ENCODE assay signal across 8 cellular contexts in the genomic region with DNA sequence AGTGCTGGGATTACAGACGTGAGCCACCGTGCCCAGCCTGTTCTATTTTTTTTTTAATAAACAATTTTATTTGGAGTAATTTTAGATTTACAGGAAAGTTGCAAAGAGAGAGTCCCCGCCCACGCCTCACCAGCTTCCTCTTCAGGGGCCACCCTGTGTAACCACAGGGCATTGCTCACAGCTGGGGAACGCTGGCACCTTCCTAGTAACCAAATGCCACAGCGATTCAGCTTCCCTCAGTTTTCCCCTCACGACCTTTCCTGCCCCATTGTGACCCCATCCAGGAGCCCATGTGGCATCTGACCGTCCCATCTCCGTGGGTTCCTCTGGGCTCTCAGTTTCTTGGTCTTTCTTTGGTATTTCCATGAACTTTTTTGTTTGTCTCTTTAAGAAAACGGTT.
A peak's percentile ranks its signal among the peaks of the same experiment; 100 is the strongest.
DNase-seq lines count a peak whose midpoint lies in the region; ATAC-seq and TF ChIP-seq lines count a peak whose summit lies in the region.

No MANE protein-coding gene starts in this region.

- H3K4me3 Mint-ChIP-seq in CD4-positive, CD25-positive, alpha-beta regulatory T cell: peak overlapping the region; percentile 81 to 88 (median 88)
- H3K4me3 Mint-ChIP-seq in activated T-cell treated with anti-CD3 and anti-CD28 coated beads, Interleukin-2, amount 50 U/mL, for 72 hours: peak overlapping the region; percentile 72 to 85

- peak in 2 of 3 donors; percentile 32 to 75 for DNase-seq in CD4-positive, CD25-positive, alpha-beta regulatory T cell
- DNase-seq in OCI-M1 (lab: John Stamatoyannopoulos, UW) (peak; percentile 3), iris pigment epithelial cell (ENCODE audit: low read depth) (peak; percentile 47), DMS53 (lab: John Stamatoyannopoulos, UW) (no peak), NCI-H2171 (lab: John Stamatoyannopoulos, UW) (no peak), esophagus muscularis mucosa (ENCODE audit: extremely low spot score) (no peak)
- DNase-seq in activated T-cell treated with anti-CD3 and anti-CD28 coated beads, Interleukin-2, amount 50 U/mL, for 72 hours: peak; percentile 73 to 89
- DNase-seq in stimulated activated CD8-positive, alpha-beta memory T cell treated with anti-CD3 and anti-CD28 coated beads, Interleukin-4, amount 100 ng/mL, for 48 hours: peak; percentile 88

- peaks cover 11 to 65% (median 47%) of the 10 kb centered on the region in 4 donors for H3K4me1 Mint-ChIP-seq in CD4-positive, CD25-positive, alpha-beta regulatory T cell
- H3K4me1 Mint-ChIP-seq in activated T-cell treated with anti-CD3 and anti-CD28 coated beads, Interleukin-2, amount 50 U/mL, for 72 hours (ENCODE audit: low read depth): peaks cover 67% of the 10 kb centered on the region

- H3K27me3 ChIP-seq in CD4-positive, CD25-positive, alpha-beta regulatory T cell (ENCODE audit: control insufficient read depth, insufficient read depth, low read length): no peaks in the 10 kb centered on the region
- H3K27me3 ChIP-seq in esophagus muscularis mucosa: no peaks in the 10 kb centered on the region

- H3K9me3 Mint-ChIP-seq in CD4-positive, CD25-positive, alpha-beta regulatory T cell: peaks cover 0 to 1% (median 0%) of the 10 kb centered on the region in 7 donors
- no peaks in the 10 kb centered on the region for H3K9me3 Mint-ChIP-seq in activated T-cell treated with anti-CD3 and anti-CD28 coated beads, Interleukin-2, amount 50 U/mL, for 72 hours

- H3K9me3 ChIP-seq in CD4-positive, CD25-positive, alpha-beta regulatory T cell (ENCODE audit: control insufficient read depth in 2 of 2, low read length in 2 of 2): no peaks in the 10 kb centered on the region
- no peaks in the 10 kb centered on the region for H3K9me3 ChIP-seq in esophagus muscularis mucosa

- TF ChIP-seq POLR2A in esophagus muscularis mucosa (IDR thresholded peaks at IDR 0.05; ENCODE audit: low read depth): no peak

- no peaks in the 10 kb centered on the region for H3K36me3 ChIP-seq in CD4-positive, CD25-positive, alpha-beta regulatory T cell (ENCODE audit: control insufficient read depth, insufficient read depth, low read length)
- no peaks in the 10 kb centered on the region for H3K36me3 ChIP-seq in esophagus muscularis mucosa

- peaks cover 3% of the 10 kb centered on the region for H3K36me3 Mint-ChIP-seq in CD4-positive, CD25-positive, alpha-beta regulatory T cell
- H3K36me3 Mint-ChIP-seq in activated T-cell treated with anti-CD3 and anti-CD28 coated beads, Interleukin-2, amount 50 U/mL, for 72 hours (ENCODE audit: insufficient read depth in 2 of 2): peaks cover 2 to 5% of the 10 kb centered on the region in 2 donors

- WGBS in esophagus muscularis mucosa: 74% methylated on average over 10 of the region's 10 CpGs

- H3K4me3 ChIP-seq in CD4-positive, CD25-positive, alpha-beta regulatory T cell (ENCODE audit: low read depth, low read length): peak overlapping the region; percentile 67
- H3K4me3 ChIP-seq in esophagus muscularis mucosa: no peak overlapping the region

- ATAC-seq in CD4-positive, CD25-positive, alpha-beta regulatory T cell (ENCODE audit: low read depth in 2 of 2): peak; percentile 45 to 47
- ATAC-seq in activated T-cell treated with anti-CD3 and anti-CD28 coated beads, Interleukin-2, amount 50 U/mL, for 72 hours (replicated peaks in 1 of 2): peak; percentile 25 to 40

- TF ChIP-seq CTCF in esophagus muscularis mucosa (IDR thresholded peaks at IDR 0.05): no peak

- intact Hi-C loops in esophagus muscularis mucosa (cut with DNase I): no loop called here

- peaks cover 4% of the 10 kb centered on the region for H3K27me3 Mint-ChIP-seq in CD4-positive, CD25-positive, alpha-beta regulatory T cell
- H3K27me3 Mint-ChIP-seq in activated T-cell treated with anti-CD3 and anti-CD28 coated beads, Interleukin-2, amount 50 U/mL, for 72 hours (ENCODE audit: low read depth): peaks cover under 1% of the 10 kb centered on the region

- TF ChIP-seq EP300 in esophagus muscularis mucosa (IDR thresholded peaks at IDR 0.05): no peak

- peak overlapping the region; percentile 91 to 99 (median 95) for H3K27ac Mint-ChIP-seq in CD4-positive, CD25-positive, alpha-beta regulatory T cell
- H3K27ac Mint-ChIP-seq in activated T-cell treated with anti-CD3 and anti-CD28 coated beads, Interleukin-2, amount 50 U/mL, for 72 hours: peak overlapping the region; percentile 52

- peaks cover 60% of the 10 kb centered on the region for H3K4me1 ChIP-seq in CD4-positive, CD25-positive, alpha-beta regulatory T cell (ENCODE audit: control insufficient read depth, insufficient read depth, low read length, poor library complexity, severe bottlenecking)
- H3K4me1 ChIP-seq in esophagus muscularis mucosa: peaks cover 11 to 18% (median 16%) of the 10 kb centered on the region in 4 donors

- peak overlapping the region; percentile 78 for H3K27ac ChIP-seq in CD4-positive, CD25-positive, alpha-beta regulatory T cell (ENCODE audit: insufficient read depth, low read length, poor library complexity, severe bottlenecking)
- peak overlapping the region in 2 of 4 donors; percentile 4 to 19 for H3K27ac ChIP-seq in esophagus muscularis mucosa (replicated peaks in 1 of 4)

Comparison
In these comparisons a context has a peak if more than half of its experiments do, and no peak if none do; other contexts are left out.
1. DNase-seq: peak in CD4-positive, CD25-positive, alpha-beta regulatory T cell (2 of 3), OCI-M1 (single experiment), activated T-cell treated with anti-CD3 and anti-CD28 coated beads, Interleukin-2, amount 50 U/mL, for 72 hours (2 of 2), iris pigment epithelial cell (single experiment) and stimulated activated CD8-positive, alpha-beta memory T cell treated with anti-CD3 and anti-CD28 coated beads, Interleukin-4, amount 100 ng/mL, for 48 hours (single experiment); none in DMS53 (single experiment), NCI-H2171 (single experiment) and esophagus muscularis mucosa (single experiment).